Comparison of ENCODE assay signal across 1 cellular context in genomic region chr20:53612289-53612688, GRCh38.
TF ChIP-seq lines count a peak whose summit lies in the region.

No MANE protein-coding gene starts in this region.

TF ChIP-seq in HepG2, 621 proteins besides CTCF, POLR2A, EP300 and RAD21:
- TF ChIP-seq ARID4A (CRISPR knock-in tag; IDR thresholded peaks at IDR 0.05; ENCODE audit: borderline replicate concordance): 0 out of 2 replicates have a peak, but pooled peaks have one; percentile 14
